In genomic region chr12:92908108-92908507, GRCh38 we compare ENCODE assay signal across 20 cellular contexts. TPM values are rescaled to one million over a fixed set of nuclear protein-coding genes. Genes with fewer than 3 reads are reported as not detected.
DNase-seq lines count a peak whose midpoint lies in the region; ATAC-seq and TF ChIP-seq lines count a peak whose summit lies in the region.
"Had no signal": no experiment of that assay in that cellular context is flagged by ENCODE, and none has a peak within 500 bp of the region (broad histone marks: within the 10 kb centered on the region; RNA-seq: fewer than 3 reads in every experiment).

No MANE protein-coding gene starts in this region.

- peaks cover 7 to 33% (median 23%) of the 10 kb centered on the region in 4 donors for H3K4me1 ChIP-seq in esophagus muscularis mucosa
- H3K4me1 ChIP-seq: right atrium auricular region had no signal

- H3K27ac ChIP-seq in KOPT-K1 (ENCODE audit: low read depth, low read length, poor library complexity, severe bottlenecking) (peak overlapping the region; percentile 40), esophagus muscularis mucosa (replicated peaks in 1 of 4) (no peak overlapping the region)
- H3K27ac ChIP-seq: right atrium auricular region, SK-N-MC, VCaP had no signal

- peak overlapping the region in 1 of 2 donors; percentile 15 for H3K4me3 Mint-ChIP-seq in activated T-cell treated with anti-CD3 and anti-CD28 coated beads, Interleukin-2, amount 50 U/mL, for 72 hours
- H3K4me3 Mint-ChIP-seq in activated T-cell treated with anti-CD3 and anti-CD28 coated beads, Interleukin-2, amount 50 U/mL, for 24 hours: no peak overlapping the region
- H3K4me3 Mint-ChIP-seq in activated T-helper 17 cell treated with anti-CD3 and anti-CD28 coated beads, Interleukin-2, amount 50 U/mL, for 72 hours: peak overlapping the region; percentile 16
- H3K4me3 Mint-ChIP-seq in stimulated activated effector memory CD8-positive, alpha-beta T cell treated with anti-CD3 and anti-CD28 coated beads, Interleukin-12 subunit alpha, Interleukin-12 subunit beta, amount 100 ng/mL, for 72 hours: no peak overlapping the region

- no peak for TF ChIP-seq POLR2A in esophagus muscularis mucosa (IDR thresholded peaks at IDR 0.05; ENCODE audit: low read depth)

- ATAC-seq in activated T-cell treated with anti-CD3 and anti-CD28 coated beads, Interleukin-2, amount 50 U/mL, for 72 hours (replicated peaks in 1 of 2): peak; percentile 71 to 73
- ATAC-seq in activated T-helper 17 cell treated with anti-CD3 and anti-CD28 coated beads, Interleukin-2, amount 50 U/mL, for 72 hours (replicated peaks): peak; percentile 66
- peak; percentile 90 for ATAC-seq in stimulated activated effector memory CD8-positive, alpha-beta T cell treated with anti-CD3 and anti-CD28 coated beads, Interleukin-12 subunit alpha, Interleukin-12 subunit beta, amount 100 ng/mL, for 72 hours
- no peak for ATAC-seq in HG03378 (IDR thresholded peaks at IDR 0.05; ENCODE audit: unreplicated experiment)
- ATAC-seq: PC-3 had no signal

- H3K9me3 ChIP-seq in KOPT-K1 (ENCODE audit: insufficient read depth, low read length, poor library complexity, severe bottlenecking) (peaks cover 28% of the 10 kb centered on the region), esophagus muscularis mucosa (peaks cover 0 to 6% (median 0%) of the 10 kb centered on the region in 4 donors)

- peak; percentile 26 to 31 for DNase-seq in activated T-cell treated with anti-CD3 and anti-CD28 coated beads, Interleukin-2, amount 50 U/mL, for 72 hours
- DNase-seq in activated T-cell treated with anti-CD3 and anti-CD28 coated beads, Interleukin-2, amount 50 U/mL, for 24 hours: no peak
- DNase-seq in stimulated activated effector memory CD8-positive, alpha-beta T cell treated with anti-CD3 and anti-CD28 coated beads, Interleukin-12 subunit alpha, Interleukin-12 subunit beta, amount 100 ng/mL, for 72 hours (ENCODE audit: low spot score in 2 of 2): no peak
- no peak for DNase-seq in esophagus muscularis mucosa (ENCODE audit: extremely low spot score)
- no peak for DNase-seq in SK-N-DZ (ENCODE audit: low spot score)
- DNase-seq: amniotic stem cell, caudate nucleus, GDM1, H7, hippocampal formation, NCI-H2029 treated with DMSO at 0.1 percent for 48 hours, NCI-H526 treated with DMSO at 0.1 percent for 48 hours, nucleus accumbens, PC-3 had no signal

- TF ChIP-seq EP300 in esophagus muscularis mucosa (IDR thresholded peaks at IDR 0.05): no peak

- WGBS in esophagus muscularis mucosa: 84% methylated on average over 3 of the region's 3 CpGs

- no peak for TF ChIP-seq CTCF in esophagus muscularis mucosa (IDR thresholded peaks at IDR 0.05)

- intact Hi-C loops in esophagus muscularis mucosa (cut with DNase I): no loop called here

- no peaks in the 10 kb centered on the region for H3K27me3 ChIP-seq in esophagus muscularis mucosa
- H3K27me3 ChIP-seq: right atrium auricular region had no signal

- H3K36me3 ChIP-seq in KOPT-K1 (ENCODE audit: insufficient read depth, low read length) (peaks cover 6% of the 10 kb centered on the region; the same call in 1 of the 2 replicates), esophagus muscularis mucosa (no peaks in the 10 kb centered on the region)

- H3K27ac Mint-ChIP-seq in activated T-cell treated with anti-CD3 and anti-CD28 coated beads, Interleukin-2, amount 50 U/mL, for 72 hours: no peak overlapping the region
- no peak overlapping the region for H3K27ac Mint-ChIP-seq in activated T-cell treated with anti-CD3 and anti-CD28 coated beads, Interleukin-2, amount 50 U/mL, for 24 hours
- no peak overlapping the region for H3K27ac Mint-ChIP-seq in activated T-helper 17 cell treated with anti-CD3 and anti-CD28 coated beads, Interleukin-2, amount 50 U/mL, for 72 hours
- no peak overlapping the region for H3K27ac Mint-ChIP-seq in stimulated activated effector memory CD8-positive, alpha-beta T cell treated with anti-CD3 and anti-CD28 coated beads, Interleukin-12 subunit alpha, Interleukin-12 subunit beta, amount 100 ng/mL, for 72 hours

- peaks cover 0 to 3% of the 10 kb centered on the region in 2 donors for H3K9me3 Mint-ChIP-seq in activated T-cell treated with anti-CD3 and anti-CD28 coated beads, Interleukin-2, amount 50 U/mL, for 72 hours
- peaks cover 4% of the 10 kb centered on the region for H3K9me3 Mint-ChIP-seq in activated T-cell treated with anti-CD3 and anti-CD28 coated beads, Interleukin-2, amount 50 U/mL, for 24 hours
- no peaks in the 10 kb centered on the region for H3K9me3 Mint-ChIP-seq in activated T-helper 17 cell treated with anti-CD3 and anti-CD28 coated beads, Interleukin-2, amount 50 U/mL, for 72 hours
- no peaks in the 10 kb centered on the region for H3K9me3 Mint-ChIP-seq in stimulated activated effector memory CD8-positive, alpha-beta T cell treated with anti-CD3 and anti-CD28 coated beads, Interleukin-12 subunit alpha, Interleukin-12 subunit beta, amount 100 ng/mL, for 72 hours

- no peak overlapping the region for H3K4me3 ChIP-seq in esophagus muscularis mucosa
- H3K4me3 ChIP-seq: right atrium auricular region, SK-N-MC had no signal

- no peaks in the 10 kb centered on the region for H3K27me3 Mint-ChIP-seq in activated T-cell treated with anti-CD3 and anti-CD28 coated beads, Interleukin-2, amount 50 U/mL, for 72 hours (ENCODE audit: low read depth)
- no peaks in the 10 kb centered on the region for H3K27me3 Mint-ChIP-seq in activated T-cell treated with anti-CD3 and anti-CD28 coated beads, Interleukin-2, amount 50 U/mL, for 24 hours
- H3K27me3 Mint-ChIP-seq in activated T-helper 17 cell treated with anti-CD3 and anti-CD28 coated beads, Interleukin-2, amount 50 U/mL, for 72 hours: no peaks in the 10 kb centered on the region

- peaks cover 58% of the 10 kb centered on the region for H3K4me1 Mint-ChIP-seq in activated T-cell treated with anti-CD3 and anti-CD28 coated beads, Interleukin-2, amount 50 U/mL, for 72 hours (ENCODE audit: low read depth)
- H3K4me1 Mint-ChIP-seq in activated T-cell treated with anti-CD3 and anti-CD28 coated beads, Interleukin-2, amount 50 U/mL, for 24 hours (ENCODE audit: low read depth): peaks cover 65% of the 10 kb centered on the region
- peaks cover 25% of the 10 kb centered on the region for H3K4me1 Mint-ChIP-seq in activated T-helper 17 cell treated with anti-CD3 and anti-CD28 coated beads, Interleukin-2, amount 50 U/mL, for 72 hours
- peaks cover 28% of the 10 kb centered on the region for H3K4me1 Mint-ChIP-seq in stimulated activated effector memory CD8-positive, alpha-beta T cell treated with anti-CD3 and anti-CD28 coated beads, Interleukin-12 subunit alpha, Interleukin-12 subunit beta, amount 100 ng/mL, for 72 hours

- H3K36me3 Mint-ChIP-seq in activated T-cell treated with anti-CD3 and anti-CD28 coated beads, Interleukin-2, amount 50 U/mL, for 72 hours (ENCODE audit: insufficient read depth in 2 of 2): peaks cover 0 to 8% of the 10 kb centered on the region in 2 donors
- peaks cover 20% of the 10 kb centered on the region for H3K36me3 Mint-ChIP-seq in activated T-cell treated with anti-CD3 and anti-CD28 coated beads, Interleukin-2, amount 50 U/mL, for 24 hours (ENCODE audit: low read depth)
- H3K36me3 Mint-ChIP-seq in activated T-helper 17 cell treated with anti-CD3 and anti-CD28 coated beads, Interleukin-2, amount 50 U/mL, for 72 hours (ENCODE audit: low read depth): no peaks in the 10 kb centered on the region
- no peaks in the 10 kb centered on the region for H3K36me3 Mint-ChIP-seq in stimulated activated effector memory CD8-positive, alpha-beta T cell treated with anti-CD3 and anti-CD28 coated beads, Interleukin-12 subunit alpha, Interleukin-12 subunit beta, amount 100 ng/mL, for 72 hours

RNA-seq across cellular contexts. Expression of gene EEA1, which starts 21.0 kb away (rescaled TPM):
- total RNA-seq in activated T-cell treated with anti-CD3 and anti-CD28 coated beads, Interleukin-2, amount 50 U/mL, for 72 hours: 10 to 100 TPM; 17.6 to 20.1 TPM
- 10 to 100 TPM; 11.2 to 12.3 TPM for total RNA-seq in activated T-helper 17 cell treated with anti-CD3 and anti-CD28 coated beads, Interleukin-2, amount 50 U/mL, for 72 hours
- 10 to 100 TPM; 15.7 to 31.1 (median 24.1) TPM for total RNA-seq in esophagus muscularis mucosa
- polyA plus RNA-seq in SK-N-DZ (2014; cell fraction: cytosol; rRNA removed): 2.6 and 5.3 TPM in 2 replicates
- 4.0 and 6.0 TPM in 2 replicates for polyA plus RNA-seq in SK-N-DZ (2014; cell fraction: nucleus; rRNA removed)

Comparison
In these comparisons a context has a peak if more than half of its experiments do, and no peak if none do; other contexts are left out.
1. DNase-seq: peak in activated T-cell treated with anti-CD3 and anti-CD28 coated beads, Interleukin-2, amount 50 U/mL, for 72 hours (2 of 2); none in activated T-cell treated with anti-CD3 and anti-CD28 coated beads, Interleukin-2, amount 50 U/mL, for 24 hours (single experiment), stimulated activated effector memory CD8-positive, alpha-beta T cell treated with anti-CD3 and anti-CD28 coated beads, Interleukin-12 subunit alpha, Interleukin-12 subunit beta, amount 100 ng/mL, for 72 hours (0 of 2), esophagus muscularis mucosa (single experiment) and SK-N-DZ (single experiment).